22 cellular contexts compared by ENCODE assay signal in the genomic region with DNA sequence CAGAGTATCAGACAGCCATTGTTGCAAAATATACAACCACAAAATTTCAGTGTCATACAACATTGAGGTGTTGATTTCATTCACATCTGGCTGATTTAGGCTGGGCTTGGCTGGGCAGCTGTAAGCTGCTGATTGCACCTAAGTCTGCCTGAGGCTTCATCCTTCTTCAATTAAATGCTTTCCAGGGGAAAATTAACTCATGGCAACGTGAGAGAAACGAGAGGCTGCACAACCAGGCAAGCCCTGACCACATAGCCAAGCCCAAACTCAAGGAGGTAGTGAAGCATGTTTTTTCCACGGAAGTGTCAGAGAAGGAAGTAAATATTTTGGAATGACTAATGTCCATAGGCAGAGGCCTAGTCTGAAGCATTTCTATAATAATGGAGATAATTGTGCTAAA.
"Had no signal": no experiment of that assay in that cellular context is flagged by ENCODE, and none has a peak within 500 bp of the region (broad histone marks: within the 10 kb centered on the region; RNA-seq: fewer than 3 reads in every experiment).

No MANE protein-coding gene starts in this region.

- H3K27ac Mint-ChIP-seq: activated CD4-positive, alpha-beta T cell treated with anti-CD3 and anti-CD28 coated beads, Interleukin-2, amount 10 ng/mL, durations not matched to agents 24 days and 14 days; activated CD8-positive, alpha-beta T cell treated with anti-CD3 and anti-CD28 coated beads for 36 hours; activated naive CD8-positive, alpha-beta T cell treated with anti-CD3 and anti-CD28 coated beads, Interleukin-2, amount 10 ng/mL, durations not matched to agents 7 days and 5 days; activated T-cell treated with anti-CD3 and anti-CD28 coated beads, Interleukin-2, amount 50 U/mL, for 24 hours; activated T-helper 2 cell treated with anti-CD3 and anti-CD28 coated beads, Interferon-gamma antibody, Interleukin-2, Interleukin-4, amounts not matched to agents 10 μg/mL and 5 μg/mL and 100 μg/mL, durations not matched to agents 14 hours and 24 hours and 36 hours; effector memory CD8-positive, alpha-beta T cell; natural killer cell; stimulated activated memory B cell treated with anti-CD40 and anti-IgM and Interleukin-4, amounts not matched to agents 10 μg/mL and 1 μg/mL and 100 μg/mL, for 72 hours; T-helper 1 cell treated with Interleukin-12 subunit alpha and Interleukin-12 subunit beta and Interleukin-4 antibody, amounts not matched to agents 30 μg/mL and 1 μg/mL, for 36 hours; type B pancreatic cell had no signal

- H3K4me1 Mint-ChIP-seq: activated CD4-positive, alpha-beta T cell treated with anti-CD3 and anti-CD28 coated beads, Interleukin-2, amount 10 ng/mL, durations not matched to agents 24 days and 14 days; activated naive CD8-positive, alpha-beta T cell treated with anti-CD3 and anti-CD28 coated beads, Interleukin-2, amount 10 ng/mL, durations not matched to agents 7 days and 5 days had no signal

- H3K36me3 Mint-ChIP-seq: activated naive CD8-positive, alpha-beta T cell treated with anti-CD3 and anti-CD28 coated beads, Interleukin-2, amount 10 ng/mL, durations not matched to agents 7 days and 5 days; natural killer cell; stimulated activated memory B cell treated with anti-CD40 and anti-IgM and Interleukin-4, amounts not matched to agents 10 μg/mL and 1 μg/mL and 100 μg/mL, for 72 hours; type B pancreatic cell had no signal

- ATAC-seq: activated CD8-positive, alpha-beta T cell treated with anti-CD3 and anti-CD28 coated beads for 36 hours; effector memory CD8-positive, alpha-beta T cell; natural killer cell; pancreas; stimulated activated memory B cell treated with anti-CD40 and anti-IgM and Interleukin-4, amounts not matched to agents 10 μg/mL and 1 μg/mL and 100 μg/mL, for 72 hours had no signal

- H3K27me3 Mint-ChIP-seq: activated CD4-positive, alpha-beta T cell treated with anti-CD3 and anti-CD28 coated beads, Interleukin-2, amount 10 ng/mL, durations not matched to agents 24 days and 14 days; activated naive CD8-positive, alpha-beta T cell treated with anti-CD3 and anti-CD28 coated beads, Interleukin-2, amount 10 ng/mL, durations not matched to agents 7 days and 5 days; activated T-cell treated with anti-CD3 and anti-CD28 coated beads, Interleukin-2, amount 50 U/mL, for 24 hours; effector memory CD8-positive, alpha-beta T cell; type B pancreatic cell had no signal

- H3K4me1 ChIP-seq: pancreas, sigmoid colon had no signal

- H3K9me3 Mint-ChIP-seq: activated CD8-positive, alpha-beta T cell treated with anti-CD3 and anti-CD28 coated beads for 36 hours; activated naive CD8-positive, alpha-beta T cell treated with anti-CD3 and anti-CD28 coated beads, Interleukin-2, amount 10 ng/mL, durations not matched to agents 7 days and 5 days; activated T-cell treated with anti-CD3 and anti-CD28 coated beads, Interleukin-2, amount 50 U/mL, for 24 hours; activated T-helper 2 cell treated with anti-CD3 and anti-CD28 coated beads, Interferon-gamma antibody, Interleukin-2, Interleukin-4, amounts not matched to agents 10 μg/mL and 5 μg/mL and 100 μg/mL, durations not matched to agents 14 hours and 24 hours and 36 hours; stimulated activated memory B cell treated with anti-CD40 and anti-IgM and Interleukin-4, amounts not matched to agents 10 μg/mL and 1 μg/mL and 100 μg/mL, for 72 hours; T-helper 1 cell treated with Interleukin-12 subunit alpha and Interleukin-12 subunit beta and Interleukin-4 antibody, amounts not matched to agents 30 μg/mL and 1 μg/mL, for 36 hours; type B pancreatic cell had no signal

- H3K27me3 ChIP-seq: neutrophil, pancreas, sigmoid colon, spleen, testis had no signal

- H3K27ac ChIP-seq: epithelial cell of prostate, neutrophil, pancreas, sigmoid colon, spleen, testis had no signal

- DNase-seq: activated CD4-positive, alpha-beta T cell treated with anti-CD3 and anti-CD28 coated beads, Interleukin-2, amount 10 ng/mL, durations not matched to agents 24 days and 14 days; activated CD8-positive, alpha-beta T cell treated with anti-CD3 and anti-CD28 coated beads for 36 hours; activated naive CD4-positive, alpha-beta T cell treated with Interleukin-2 at 50 U/mL for 16 hours; activated naive CD8-positive, alpha-beta T cell treated with anti-CD3 and anti-CD28 coated beads, Interleukin-2, amount 10 ng/mL, durations not matched to agents 7 days and 5 days; activated T-cell treated with anti-CD3 and anti-CD28 coated beads, Interleukin-2, amount 50 U/mL, for 24 hours; amygdala; caudate nucleus; effector memory CD8-positive, alpha-beta T cell; head of caudate nucleus; kidney glomerular epithelial cell; natural killer cell; pancreas; sigmoid colon; spleen; stimulated activated CD4-positive, alpha-beta T cell treated with anti-CD3 and anti-CD28 coated beads, Interleukin-4, amount 100 ng/mL, for 4 hours; testis had no signal

- H3K4me3 Mint-ChIP-seq: activated CD4-positive, alpha-beta T cell treated with anti-CD3 and anti-CD28 coated beads, Interleukin-2, amount 10 ng/mL, durations not matched to agents 24 days and 14 days; activated CD8-positive, alpha-beta T cell treated with anti-CD3 and anti-CD28 coated beads for 36 hours; activated naive CD8-positive, alpha-beta T cell treated with anti-CD3 and anti-CD28 coated beads, Interleukin-2, amount 10 ng/mL, durations not matched to agents 7 days and 5 days; activated T-cell treated with anti-CD3 and anti-CD28 coated beads, Interleukin-2, amount 50 U/mL, for 24 hours; effector memory CD8-positive, alpha-beta T cell; natural killer cell; stimulated activated memory B cell treated with anti-CD40 and anti-IgM and Interleukin-4, amounts not matched to agents 10 μg/mL and 1 μg/mL and 100 μg/mL, for 72 hours; T-helper 1 cell treated with Interleukin-12 subunit alpha and Interleukin-12 subunit beta and Interleukin-4 antibody, amounts not matched to agents 30 μg/mL and 1 μg/mL, for 36 hours; type B pancreatic cell had no signal
